Comparison of ENCODE assay signal across 8 cellular contexts in the genomic region with DNA sequence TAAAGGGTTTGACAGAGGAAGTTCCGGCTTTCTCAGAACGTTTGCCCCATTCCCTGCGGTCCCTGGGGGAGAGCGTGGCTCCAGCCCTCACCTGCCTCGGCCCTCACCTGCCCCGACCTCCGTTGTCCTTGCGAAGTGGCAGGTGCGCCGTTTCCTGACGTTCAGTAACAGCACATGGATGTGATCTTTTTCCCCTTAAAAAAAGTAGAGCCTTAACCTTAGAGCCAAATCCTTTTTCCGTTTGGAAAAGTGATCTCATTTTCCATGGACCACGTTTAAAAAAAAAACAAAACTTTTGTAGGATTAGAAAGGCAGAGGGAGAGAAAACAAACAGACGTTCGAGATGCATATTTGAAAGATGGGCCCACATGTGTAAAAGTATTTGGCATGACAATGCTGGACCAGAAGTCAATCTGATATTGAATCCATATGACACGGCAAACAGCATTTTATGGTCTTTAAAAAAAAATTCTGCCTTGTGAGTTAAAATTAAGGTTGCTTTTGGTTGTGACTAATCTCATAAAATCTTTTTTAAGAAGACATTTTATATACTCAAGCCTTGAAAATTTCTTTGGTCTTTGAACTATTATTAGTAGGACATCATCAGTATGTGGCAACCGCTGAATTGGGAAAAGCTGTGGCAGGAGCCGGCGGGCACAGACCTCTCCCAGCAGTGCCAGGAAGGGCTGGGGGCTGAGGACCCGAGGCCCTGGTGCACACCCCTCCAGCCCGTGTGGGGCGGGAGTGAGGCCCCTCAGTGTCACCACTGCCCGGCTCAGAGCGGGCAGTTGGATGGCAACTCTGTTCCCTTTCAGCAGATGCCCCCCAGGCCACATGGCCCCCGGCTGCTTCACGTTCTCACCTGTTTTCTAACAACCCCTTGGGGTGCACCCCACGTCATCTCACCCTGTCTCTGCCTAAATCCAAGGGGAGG. TPM values are rescaled to one million over a fixed set of nuclear protein-coding genes. Genes with fewer than 3 reads are reported as not detected.
DNase-seq lines count a peak whose midpoint lies in the region; ATAC-seq and TF ChIP-seq lines count a peak whose summit lies in the region.

No MANE protein-coding gene starts in this region.

- TF ChIP-seq CTCF in activated CD8-positive, alpha-beta T cell treated with anti-CD3 and anti-CD28 coated beads for 36 hours (IDR thresholded peaks at IDR 0.05): no peak
- no peak for TF ChIP-seq CTCF in vagina (IDR thresholded peaks at IDR 0.05)

- POLR2A ChIA-PET in activated CD8-positive, alpha-beta T cell treated with anti-CD3 and anti-CD28 coated beads for 36 hours (lab: Charles Lee): interaction anchor here (0.6 to 1.5 kb wide), 4 partner anchors 11 to 32 kb away, joined by 3 to 7 read pairs (median 4); no protein-coding TSS in a partner anchor

- H3K36me3 ChIP-seq in vagina: no peaks in the 10 kb centered on the region

- peak overlapping the region; percentile 18 to 23 for H3K4me3 ChIP-seq in vagina

- H3K4me1 Mint-ChIP-seq in activated naive CD4-positive, alpha-beta T cell treated with anti-CD3 and anti-CD28 coated beads, Interleukin-2, amount 50 U/mL, for 24 hours: peaks cover 14% of the 10 kb centered on the region
- peaks cover 39% of the 10 kb centered on the region for H3K4me1 Mint-ChIP-seq in activated CD8-positive, alpha-beta T cell treated with anti-CD3 and anti-CD28 coated beads for 36 hours (ENCODE audit: low read depth)

- DNase-seq in activated naive CD4-positive, alpha-beta T cell (lab: John Stamatoyannopoulos, UW): no peak
- DNase-seq in activated CD8-positive, alpha-beta T cell treated with anti-CD3 and anti-CD28 coated beads for 36 hours: no peak
- DNase-seq in iPS-NIHi7 (ENCODE audit: extremely low spot score) (peak; percentile 3), vagina (ENCODE audit: extremely low spot score in 2 of 2) (peak in 1 of 2 donors; percentile 67), NCI-H446 (lab: John Stamatoyannopoulos, UW) (no peak)
- no peak for DNase-seq in activated CD4-positive, CD25-positive, alpha-beta regulatory T cell (lab: John Stamatoyannopoulos, UW)

- ATAC-seq in HG03135 (IDR thresholded peaks at IDR 0.05; ENCODE audit: unreplicated experiment): peak; percentile 35
- ATAC-seq in activated CD8-positive, alpha-beta T cell treated with anti-CD3 and anti-CD28 coated beads for 36 hours: no peak

- intact Hi-C loops in activated CD8-positive, alpha-beta T cell treated with anti-CD3 and anti-CD28 coated beads for 36 hours (cut with micrococcal nuclease): no loop called here
- intact Hi-C loops in vagina (cut with DNase I): no loop called here

- peaks cover 38% of the 10 kb centered on the region for H3K4me1 ChIP-seq in vagina

- peaks cover 14% of the 10 kb centered on the region for H3K27me3 Mint-ChIP-seq in activated naive CD4-positive, alpha-beta T cell treated with anti-CD3 and anti-CD28 coated beads, Interleukin-2, amount 50 U/mL, for 24 hours
- peaks cover 9% of the 10 kb centered on the region for H3K27me3 Mint-ChIP-seq in activated CD8-positive, alpha-beta T cell treated with anti-CD3 and anti-CD28 coated beads for 36 hours

- no peak for TF ChIP-seq POLR2A in vagina (IDR thresholded peaks at IDR 0.05)

- no peaks in the 10 kb centered on the region for H3K9me3 Mint-ChIP-seq in activated naive CD4-positive, alpha-beta T cell treated with anti-CD3 and anti-CD28 coated beads, Interleukin-2, amount 50 U/mL, for 24 hours
- H3K9me3 Mint-ChIP-seq in activated CD8-positive, alpha-beta T cell treated with anti-CD3 and anti-CD28 coated beads for 36 hours: no peaks in the 10 kb centered on the region

- H3K27ac ChIP-seq in vagina: peak overlapping the region; percentile 87

- CTCF ChIA-PET in activated CD8-positive, alpha-beta T cell treated with anti-CD3 and anti-CD28 coated beads for 36 hours (lab: Charles Lee): interaction anchor here (1.3 to 1.7 kb wide), 2 partner anchors 20 to 22 kb away, joined by 3 to 7 read pairs; no protein-coding TSS in a partner anchor

- H3K27me3 ChIP-seq in vagina: no peaks in the 10 kb centered on the region

- H3K4me3 Mint-ChIP-seq in activated naive CD4-positive, alpha-beta T cell treated with anti-CD3 and anti-CD28 coated beads, Interleukin-2, amount 50 U/mL, for 24 hours: peak overlapping the region; percentile 23
- H3K4me3 Mint-ChIP-seq in activated CD8-positive, alpha-beta T cell treated with anti-CD3 and anti-CD28 coated beads for 36 hours: peak overlapping the region; percentile 42

- peaks cover 7% of the 10 kb centered on the region for H3K36me3 Mint-ChIP-seq in activated naive CD4-positive, alpha-beta T cell treated with anti-CD3 and anti-CD28 coated beads, Interleukin-2, amount 50 U/mL, for 24 hours
- H3K36me3 Mint-ChIP-seq in activated CD8-positive, alpha-beta T cell treated with anti-CD3 and anti-CD28 coated beads for 36 hours (ENCODE audit: low read depth): peaks cover 40% of the 10 kb centered on the region

- H3K27ac Mint-ChIP-seq in activated naive CD4-positive, alpha-beta T cell treated with anti-CD3 and anti-CD28 coated beads, Interleukin-2, amount 50 U/mL, for 24 hours: peak overlapping the region; percentile 87
- peak overlapping the region; percentile 89 for H3K27ac Mint-ChIP-seq in activated CD8-positive, alpha-beta T cell treated with anti-CD3 and anti-CD28 coated beads for 36 hours

- H3K9me3 ChIP-seq in vagina: no peaks in the 10 kb centered on the region

RNA-seq across cellular contexts. Expression of gene EXOC3, which starts 42.4 kb away (rescaled TPM):
- total RNA-seq in activated CD8-positive, alpha-beta T cell treated with anti-CD3 and anti-CD28 coated beads for 36 hours: 10 to 100 TPM; 65.9 to 67.6 TPM
- 67.5 TPM for total RNA-seq in vagina
